8 cellular contexts compared by ENCODE assay signal in genomic region chr13:103140001-103140671, GRCh38.
DNase-seq lines count a peak whose midpoint lies in the region; ATAC-seq and TF ChIP-seq lines count a peak whose summit lies in the region.

No MANE protein-coding gene starts in this region.

- WGBS in heart right ventricle, 2 donors, result 73 to 77% methylated on average over 5 of the region's 5 CpGs

- H3K27ac Mint-ChIP-seq in activated CD4-positive, alpha-beta memory T cell treated with anti-CD3 and anti-CD28 coated beads for 36 hours, result no peak overlapping the region

- TF ChIP-seq CTCF in Peyer's patch (IDR thresholded peaks at IDR 0.05) (peak in 4 of 6 experiments; percentile 40 to 81 (median 74)), heart right ventricle (IDR thresholded peaks at IDR 0.05) (peak; percentile 15 to 52 (median 42))

- H3K36me3 Mint-ChIP-seq in activated CD4-positive, alpha-beta memory T cell treated with anti-CD3 and anti-CD28 coated beads for 36 hours, result no peaks in the 10 kb centered on the region

- no peak overlapping the region for H3K4me3 Mint-ChIP-seq in activated CD4-positive, alpha-beta memory T cell treated with anti-CD3 and anti-CD28 coated beads for 36 hours

- DNase-seq in EH (ENCODE audit: low read depth), result peak; percentile 24
- no peak for DNase-seq in Peyer's patch
- DNase-seq in heart right ventricle, result no peak
- DNase-seq in posterior cingulate gyrus, result no peak
- no peak for DNase-seq in NCI-H2196 treated with DMSO at 0.1 percent for 48 hours (lab: John Stamatoyannopoulos, UW; ENCODE audit: unreplicated experiment)
- DNase-seq in activated CD4-positive, alpha-beta memory T cell treated with anti-CD3 and anti-CD28 coated beads for 36 hours, result no peak

- intact Hi-C loops in heart right ventricle (cut with DNase I), result loop anchor here in 3 of 10 donors (5.0 to 10.0 kb wide), 3 partner anchors 215 to 225 kb away; no protein-coding TSS in a partner anchor
- intact Hi-C loops in posterior cingulate gyrus (cut with DNase I), result loop anchor here (5.0 kb wide), 1 partner anchor 223 kb away; no protein-coding TSS in a partner anchor
- intact Hi-C loops in activated CD4-positive, alpha-beta memory T cell treated with anti-CD3 and anti-CD28 coated beads for 36 hours (cut with micrococcal nuclease), result no loop called here

- H3K27me3 Mint-ChIP-seq in activated CD4-positive, alpha-beta memory T cell treated with anti-CD3 and anti-CD28 coated beads for 36 hours, result no peaks in the 10 kb centered on the region

- no peaks in the 10 kb centered on the region for H3K9me3 Mint-ChIP-seq in activated CD4-positive, alpha-beta memory T cell treated with anti-CD3 and anti-CD28 coated beads for 36 hours

- TF ChIP-seq POLR2A in Peyer's patch (IDR thresholded peaks at IDR 0.05), result no peak

- H3K36me3 ChIP-seq in Peyer's patch, result no peaks in the 10 kb centered on the region
- H3K36me3 ChIP-seq in heart right ventricle, result no peaks in the 10 kb centered on the region

- H3K4me1 Mint-ChIP-seq in activated CD4-positive, alpha-beta memory T cell treated with anti-CD3 and anti-CD28 coated beads for 36 hours (ENCODE audit: low read depth), result no peaks in the 10 kb centered on the region

- POLR2A ChIA-PET in activated CD4-positive, alpha-beta memory T cell treated with anti-CD3 and anti-CD28 coated beads for 36 hours (lab: Charles Lee), result no interaction called here

- H3K9me3 ChIP-seq in Peyer's patch (no peaks in the 10 kb centered on the region), heart right ventricle (no peaks in the 10 kb centered on the region)

- no peaks in the 10 kb centered on the region for H3K4me1 ChIP-seq in Peyer's patch
- no peaks in the 10 kb centered on the region for H3K4me1 ChIP-seq in heart right ventricle

- peak; percentile 94 for ATAC-seq in GM19455 (IDR thresholded peaks at IDR 0.05; ENCODE audit: unreplicated experiment)
- ATAC-seq in HG03196 (IDR thresholded peaks at IDR 0.05; ENCODE audit: unreplicated experiment), result peak; percentile 90
- no peak for ATAC-seq in heart right ventricle

- H3K27ac ChIP-seq in Peyer's patch (no peak overlapping the region), heart right ventricle (no peak overlapping the region)

- no peak overlapping the region for H3K4me3 ChIP-seq in Peyer's patch
- no peak overlapping the region for H3K4me3 ChIP-seq in heart right ventricle

- H3K27me3 ChIP-seq in Peyer's patch (no peaks in the 10 kb centered on the region), heart right ventricle (no peaks in the 10 kb centered on the region)

- CTCF ChIA-PET in activated CD4-positive, alpha-beta memory T cell treated with anti-CD3 and anti-CD28 coated beads for 36 hours (lab: Charles Lee), result no interaction called here

Comparison
In these comparisons a context has a peak if more than half of its experiments do, and no peak if none do; other contexts are left out.
1. ATAC-seq: peak in GM19455 (single experiment) and HG03196 (single experiment); none in heart right ventricle (0 of 8).